In genomic region chr5:139146809-139147742, GRCh38 we compare ENCODE assay signal across 9 cellular contexts. TPM values are rescaled to one million over a fixed set of nuclear protein-coding genes. Genes with fewer than 3 reads are reported as not detected.
DNase-seq lines count a peak whose midpoint lies in the region; ATAC-seq, FAIRE-seq and TF ChIP-seq lines count a peak whose summit lies in the region.
"Had no signal": no experiment of that assay in that cellular context is flagged by ENCODE, and none has a peak within 500 bp of the region (broad histone marks: within the 10 kb centered on the region; RNA-seq: fewer than 3 reads in every experiment).

No MANE protein-coding gene starts in this region.

- no peak overlapping the region for H4K8ac ChIP-seq in H1 (ENCODE audit: extremely low read depth, insufficient read depth, low read length)

- H3K9ac ChIP-seq in H1 (replicated peaks in 1 of 4; ENCODE audit: extremely low read depth in 1 of 4, low read depth in 3 of 4, low read length in 3 of 4), result no peak overlapping the region

- FAIRE-seq in H1 (lab: Jason Lieb, UNC) (no peak), HTR-8/SVneo (lab: Jason Lieb, UNC) (no peak)

- H3K4me1 ChIP-seq in H1 (replicated peaks in 1 of 4; ENCODE audit: control insufficient read depth in 3 of 4, insufficient read depth in 4 of 4, low read length in 3 of 4), result peaks cover 0 to 4% (median 0%) of the 10 kb centered on the region in 4 experiments; a peak in 2 of 7 replicates

- H3K4ac ChIP-seq in H1 (replicated peaks; ENCODE audit: insufficient read length, low read depth, low read length), result no peak overlapping the region

- H3K27ac ChIP-seq in H1 (ENCODE audit: low read depth, low read length), result no peak overlapping the region

- no peak overlapping the region for H3K56ac ChIP-seq in H1 (replicated peaks; ENCODE audit: insufficient read length, low read depth, low read length)

- no peak overlapping the region for H3K4me3 ChIP-seq in H1 (ENCODE audit: extremely low read depth in 1 of 4, insufficient read depth in 2 of 4, low read depth in 3 of 4, low read length in 4 of 4)
- H3K4me3 ChIP-seq: HAP-1 had no signal

- TF ChIP-seq RAD21 in H1 (IDR thresholded peaks at IDR 0.05 in 1 of 2, conservative IDR thresholded peaks at IDR 0.05 in 1 of 2; ENCODE audit: low read depth in 2 of 2, low read length in 2 of 2), result no peak

- H3K23ac ChIP-seq in H1 (ENCODE audit: insufficient read length), result no peak overlapping the region

- no peaks in the 10 kb centered on the region for H4K20me1 ChIP-seq in H1 (replicated peaks in 1 of 2; ENCODE audit: control insufficient read depth in 1 of 2, insufficient read depth in 2 of 2, low read length in 2 of 2)

- no peak for TF ChIP-seq CTCF in H1 (IDR thresholded peaks at IDR 0.05; ENCODE audit: control extremely low read depth in 1 of 3, insufficient read depth in 1 of 3, low read depth in 1 of 3, low read length in 3 of 3)

- H3K18ac ChIP-seq in H1 (ENCODE audit: extremely low read depth, low read length), result no peak overlapping the region

- ATAC-seq in GM18868 (IDR thresholded peaks at IDR 0.05; ENCODE audit: unreplicated experiment) (peak; percentile 85), HG03135 (IDR thresholded peaks at IDR 0.05; ENCODE audit: unreplicated experiment) (no peak)
- ATAC-seq in stimulated activated effector memory CD8-positive, alpha-beta T cell treated with anti-CD3 and anti-CD28 coated beads, Interleukin-12 subunit alpha, Interleukin-12 subunit beta, amount 100 ng/mL, for 72 hours, result peak; percentile 84

- TF ChIP-seq POLR2A in H1 (IDR thresholded peaks at IDR 0.05; ENCODE audit: control extremely low read depth in 1 of 2, low read depth in 2 of 2, low read length in 2 of 2), result no peak

- H3K9me3 ChIP-seq in H1 (ENCODE audit: insufficient read depth in 2 of 2, low read depth in 1 of 2, low read length in 1 of 2), result no peaks in the 10 kb centered on the region
- H3K9me3 ChIP-seq: HAP-1 had no signal

- no peak overlapping the region for H2BK120ac ChIP-seq in H1 (replicated peaks; ENCODE audit: low read depth, low read length)

- no peaks in the 10 kb centered on the region for H3K79me2 ChIP-seq in H1 (ENCODE audit: control insufficient read depth in 1 of 2, insufficient read depth in 2 of 2, low read length in 2 of 2)

- H2BK20ac ChIP-seq in H1 (ENCODE audit: low read length), result no peak overlapping the region

- no peak overlapping the region for H4K91ac ChIP-seq in H1 (replicated peaks; ENCODE audit: insufficient read length, low read length)

- H3K4me1 Mint-ChIP-seq in stimulated activated effector memory CD8-positive, alpha-beta T cell treated with anti-CD3 and anti-CD28 coated beads, Interleukin-12 subunit alpha, Interleukin-12 subunit beta, amount 100 ng/mL, for 72 hours, result peaks cover 50% of the 10 kb centered on the region

- no peak overlapping the region for H4K5ac ChIP-seq in H1 (ENCODE audit: insufficient read length, low read depth, low read length)

- no peaks in the 10 kb centered on the region for H3K79me1 ChIP-seq in H1 (ENCODE audit: low read depth, low read length)

- peak overlapping the region; percentile 63 for H3K27ac Mint-ChIP-seq in stimulated activated effector memory CD8-positive, alpha-beta T cell treated with anti-CD3 and anti-CD28 coated beads, Interleukin-12 subunit alpha, Interleukin-12 subunit beta, amount 100 ng/mL, for 72 hours

- H2AFZ ChIP-seq in H1 (ENCODE audit: low read length), result peak overlapping the region; percentile 78; the same call in 1 of the 2 replicates

- no peak for TF ChIP-seq EP300 in H1 (IDR thresholded peaks at IDR 0.05; ENCODE audit: borderline replicate concordance in 1 of 2, low read depth in 2 of 2, low read length in 2 of 2)

- no peak overlapping the region for H2AK5ac ChIP-seq in H1 (ENCODE audit: low read depth, low read length)

- H3K14ac ChIP-seq in H1 (ENCODE audit: insufficient read length), result no peak overlapping the region

- H2BK5ac ChIP-seq in H1 (ENCODE audit: low read depth, low read length), result 0 out of 2 replicates have a peak overlapping the region, but pooled peaks have one; percentile 13

- H3K23me2 ChIP-seq in H1 (ENCODE audit: low read depth, low read length), result no peaks in the 10 kb centered on the region

- no peak overlapping the region for H2BK12ac ChIP-seq in H1 (ENCODE audit: low read depth, low read length)

- WGBS in H1 (ENCODE audit: extremely low coverage in 1 of 2, insufficient coverage in 1 of 2, insufficient read length in 1 of 2, insufficient replicate concordance in 2 of 2, low coverage in 1 of 2, low lambda C conversion rate in 2 of 2, missing lambda C conversion rate in 1 of 2), 2 experiments, result 43% methylated on average over 2 of the region's 2 CpGs; no CpG with 5 or more reads in 1 of the 2 experiments

- H3K27me3 ChIP-seq in H1 (replicated peaks in 1 of 4; ENCODE audit: control insufficient read depth in 3 of 4, extremely low read depth in 1 of 4, insufficient read depth in 3 of 4, low read length in 3 of 4), result no peaks in the 10 kb centered on the region

- H3K9me3 Mint-ChIP-seq in stimulated activated effector memory CD8-positive, alpha-beta T cell treated with anti-CD3 and anti-CD28 coated beads, Interleukin-12 subunit alpha, Interleukin-12 subunit beta, amount 100 ng/mL, for 72 hours, result no peaks in the 10 kb centered on the region

- no peak overlapping the region for H3K4me2 ChIP-seq in H1 (ENCODE audit: insufficient read depth in 1 of 2, low read depth in 2 of 2, low read length in 2 of 2)

- POLR2A ChIA-PET in H1 (lab: Charles Lee; ENCODE audit: partially characterized antibody), result interaction anchor here (0.6 to 1.7 kb wide), 3 partner anchors 12 to 110 kb away, joined by 3 read pairs; no protein-coding TSS in a partner anchor

- H2BK15ac ChIP-seq in H1 (ENCODE audit: low read length), result no peak overlapping the region

- peak; percentile 40 for DNase-seq in NCI-H128 (lab: John Stamatoyannopoulos, UW; ENCODE audit: unreplicated experiment)
- DNase-seq in H1 (ENCODE audit: low read depth in 1 of 2, low spot score in 2 of 2), result no peak
- DNase-seq in stimulated activated effector memory CD8-positive, alpha-beta T cell treated with anti-CD3 and anti-CD28 coated beads, Interleukin-12 subunit alpha, Interleukin-12 subunit beta, amount 100 ng/mL, for 72 hours (ENCODE audit: low spot score in 2 of 2), result no peak
- DNase-seq in HTR-8/SVneo (ENCODE audit: insufficient read length, low spot score), result no peak
- DNase-seq in kidney tubule cell (ENCODE audit: low spot score), result no peak
- DNase-seq: activated gamma-delta T cell treated with Interleukin-2 at 50 U/mL for 16 hours had no signal

- CTCF ChIA-PET in H1 (lab: Charles Lee; ENCODE audit: partially characterized antibody), result interaction anchor here (0.9 to 4.0 kb wide), 7 partner anchors 8 to 443 kb away, joined by 3 to 11 read pairs (median 3); no protein-coding TSS in a partner anchor

- peaks cover 8% of the 10 kb centered on the region for H3K36me3 Mint-ChIP-seq in stimulated activated effector memory CD8-positive, alpha-beta T cell treated with anti-CD3 and anti-CD28 coated beads, Interleukin-12 subunit alpha, Interleukin-12 subunit beta, amount 100 ng/mL, for 72 hours

- no peaks in the 10 kb centered on the region for H3K36me3 ChIP-seq in H1 (ENCODE audit: control insufficient read depth in 2 of 4, insufficient read depth in 4 of 4, low read length in 3 of 4)
- H3K36me3 ChIP-seq: HAP-1 had no signal

- H3K4me3 Mint-ChIP-seq in stimulated activated effector memory CD8-positive, alpha-beta T cell treated with anti-CD3 and anti-CD28 coated beads, Interleukin-12 subunit alpha, Interleukin-12 subunit beta, amount 100 ng/mL, for 72 hours, result no peak overlapping the region

TF ChIP-seq in H1, 55 proteins besides CTCF, POLR2A, EP300 and RAD21:
- TF ChIP-seq SUZ12 (IDR thresholded peaks at IDR 0.05; ENCODE audit: low read length) (no peak), YY1 (IDR thresholded peaks at IDR 0.05; ENCODE audit: low read depth, low read length) (0 out of 2 replicates have a peak, but pooled peaks have one; percentile 27)

RNA-seq across cellular contexts. Expression of gene SIL1, which starts 51.1 kb away (rescaled TPM):
- 6.6 and 8.3 TPM in 2 replicates for total RNA-seq in H1 (2021; fragmentation: NEBNext Ultra II Directional; extraction: Animal tissue kit (Norgen Biotek cat#: 25700))
- 12.8 and 13.9 TPM in 2 replicates for polyA plus RNA-seq in H1 (2011; rRNA removed)
- polyA plus RNA-seq in H1 (2011; cell fraction: cytosol; rRNA removed), result 8.3 TPM
- 10.5 TPM for polyA plus RNA-seq in H1 (2011; cell fraction: nucleus; rRNA removed)
- polyA plus RNA-seq in H1 (2012, experiment 1 of 2), result 6.4 to 9.6 TPM (median 7.6 TPM) in 4 replicates
- 6.8 TPM for polyA plus RNA-seq in H1 (2012, experiment 2 of 2)
- 5.9 TPM for polyA plus RNA-seq in H1 (2013, experiment 1 of 2)
- polyA plus RNA-seq in H1 (2013, experiment 2 of 2), result 7.7 TPM
- 4.6 and 7.5 TPM in 2 replicates for polyA minus RNA-seq in H1 (2011; rRNA and poly(A)+ RNA removed)
- 12.8 TPM for polyA minus RNA-seq in H1 (2011; cell fraction: cytosol; rRNA and poly(A)+ RNA removed)
- 8.5 TPM for polyA minus RNA-seq in H1 (2011; cell fraction: nucleus; rRNA and poly(A)+ RNA removed)
